Comparison of ENCODE assay signal across 1 cellular context in the genomic region with DNA sequence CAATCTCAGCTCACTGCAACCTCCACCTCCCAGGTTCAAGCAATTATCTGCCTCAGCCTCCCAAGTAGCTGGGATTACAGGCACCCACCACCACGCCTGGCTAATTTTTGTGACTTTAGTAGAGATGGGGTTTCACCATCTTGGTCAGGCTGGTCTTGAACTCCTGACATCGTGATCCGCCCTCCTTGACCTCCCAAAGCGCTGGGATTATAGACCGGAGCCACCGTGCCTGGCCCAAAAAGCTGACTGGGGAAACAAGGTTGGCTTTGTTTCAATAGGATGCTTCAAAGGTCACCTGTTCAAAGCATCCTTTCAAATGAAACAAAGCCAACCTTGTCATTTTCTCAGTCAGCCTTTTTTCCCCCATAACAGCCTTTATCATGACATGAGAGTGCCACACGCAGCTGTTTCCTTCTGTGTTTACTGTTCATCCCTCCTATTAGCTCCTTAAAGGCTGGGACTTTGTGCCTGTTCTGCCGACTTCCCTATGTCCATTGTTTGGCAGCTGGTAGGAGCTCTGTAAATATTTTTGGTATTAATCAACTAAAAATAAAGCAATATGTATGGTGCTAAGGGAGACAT.
TF ChIP-seq lines count a peak whose summit lies in the region.

No MANE protein-coding gene starts in this region.

TF ChIP-seq in HepG2, 621 proteins besides CTCF, POLR2A, EP300 and RAD21 (continues in another document):
- no peak for TF ChIP-seq ZFP90 (CRISPR knock-in tag; IDR thresholded peaks at IDR 0.05; ENCODE audit: borderline replicate concordance)
- no peak for TF ChIP-seq NKX3-1 (CRISPR knock-in tag; IDR thresholded peaks at IDR 0.05)
- TF ChIP-seq CREM (IDR thresholded peaks at IDR 0.05): peak; percentile 60; the same call in 1 of the 2 replicates
- no peak for TF ChIP-seq CREM (CRISPR knock-in tag; IDR thresholded peaks at IDR 0.05)
- peak; percentile 41 for TF ChIP-seq FOXA3 (CRISPR knock-in tag; IDR thresholded peaks at IDR 0.05)
- no peak for TF ChIP-seq MTA1 (CRISPR knock-in tag; IDR thresholded peaks at IDR 0.05; ENCODE audit: borderline replicate concordance)
- no peak for TF ChIP-seq ZFP36 (IDR thresholded peaks at IDR 0.05; ENCODE audit: borderline replicate concordance, low read depth, low read length, partially characterized antibody)
- TF ChIP-seq, protein P1, sequence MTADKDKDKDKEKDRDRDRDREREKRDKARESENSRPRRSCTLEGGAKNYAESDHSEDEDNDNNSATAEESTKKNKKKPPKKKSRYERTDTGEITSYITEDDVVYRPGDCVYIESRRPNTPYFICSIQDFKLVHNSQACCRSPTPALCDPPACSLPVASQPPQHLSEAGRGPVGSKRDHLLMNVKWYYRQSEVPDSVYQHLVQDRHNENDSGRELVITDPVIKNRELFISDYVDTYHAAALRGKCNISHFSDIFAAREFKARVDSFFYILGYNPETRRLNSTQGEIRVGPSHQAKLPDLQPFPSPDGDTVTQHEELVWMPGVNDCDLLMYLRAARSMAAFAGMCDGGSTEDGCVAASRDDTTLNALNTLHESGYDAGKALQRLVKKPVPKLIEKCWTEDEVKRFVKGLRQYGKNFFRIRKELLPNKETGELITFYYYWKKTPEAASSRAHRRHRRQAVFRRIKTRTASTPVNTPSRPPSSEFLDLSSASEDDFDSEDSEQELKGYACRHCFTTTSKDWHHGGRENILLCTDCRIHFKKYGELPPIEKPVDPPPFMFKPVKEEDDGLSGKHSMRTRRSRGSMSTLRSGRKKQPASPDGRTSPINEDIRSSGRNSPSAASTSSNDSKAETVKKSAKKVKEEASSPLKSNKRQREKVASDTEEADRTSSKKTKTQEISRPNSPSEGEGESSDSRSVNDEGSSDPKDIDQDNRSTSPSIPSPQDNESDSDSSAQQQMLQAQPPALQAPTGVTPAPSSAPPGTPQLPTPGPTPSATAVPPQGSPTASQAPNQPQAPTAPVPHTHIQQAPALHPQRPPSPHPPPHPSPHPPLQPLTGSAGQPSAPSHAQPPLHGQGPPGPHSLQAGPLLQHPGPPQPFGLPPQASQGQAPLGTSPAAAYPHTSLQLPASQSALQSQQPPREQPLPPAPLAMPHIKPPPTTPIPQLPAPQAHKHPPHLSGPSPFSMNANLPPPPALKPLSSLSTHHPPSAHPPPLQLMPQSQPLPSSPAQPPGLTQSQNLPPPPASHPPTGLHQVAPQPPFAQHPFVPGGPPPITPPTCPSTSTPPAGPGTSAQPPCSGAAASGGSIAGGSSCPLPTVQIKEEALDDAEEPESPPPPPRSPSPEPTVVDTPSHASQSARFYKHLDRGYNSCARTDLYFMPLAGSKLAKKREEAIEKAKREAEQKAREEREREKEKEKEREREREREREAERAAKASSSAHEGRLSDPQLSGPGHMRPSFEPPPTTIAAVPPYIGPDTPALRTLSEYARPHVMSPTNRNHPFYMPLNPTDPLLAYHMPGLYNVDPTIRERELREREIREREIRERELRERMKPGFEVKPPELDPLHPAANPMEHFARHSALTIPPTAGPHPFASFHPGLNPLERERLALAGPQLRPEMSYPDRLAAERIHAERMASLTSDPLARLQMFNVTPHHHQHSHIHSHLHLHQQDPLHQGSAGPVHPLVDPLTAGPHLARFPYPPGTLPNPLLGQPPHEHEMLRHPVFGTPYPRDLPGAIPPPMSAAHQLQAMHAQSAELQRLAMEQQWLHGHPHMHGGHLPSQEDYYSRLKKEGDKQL (CRISPR knock-in tag; IDR thresholded peaks at IDR 0.05; ENCODE audit: low read depth): no peak
- TF ChIP-seq ZFP41 (CRISPR knock-in tag; IDR thresholded peaks at IDR 0.05; ENCODE audit: borderline replicate concordance): no peak
- TF ChIP-seq, protein P2, sequence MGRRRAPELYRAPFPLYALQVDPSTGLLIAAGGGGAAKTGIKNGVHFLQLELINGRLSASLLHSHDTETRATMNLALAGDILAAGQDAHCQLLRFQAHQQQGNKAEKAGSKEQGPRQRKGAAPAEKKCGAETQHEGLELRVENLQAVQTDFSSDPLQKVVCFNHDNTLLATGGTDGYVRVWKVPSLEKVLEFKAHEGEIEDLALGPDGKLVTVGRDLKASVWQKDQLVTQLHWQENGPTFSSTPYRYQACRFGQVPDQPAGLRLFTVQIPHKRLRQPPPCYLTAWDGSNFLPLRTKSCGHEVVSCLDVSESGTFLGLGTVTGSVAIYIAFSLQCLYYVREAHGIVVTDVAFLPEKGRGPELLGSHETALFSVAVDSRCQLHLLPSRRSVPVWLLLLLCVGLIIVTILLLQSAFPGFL (CRISPR knock-in tag; IDR thresholded peaks at IDR 0.05): no peak
- no peak for TF ChIP-seq SP5 (CRISPR knock-in tag; IDR thresholded peaks at IDR 0.05; ENCODE audit: borderline replicate concordance, low read depth)
- TF ChIP-seq ZNF235 (CRISPR knock-in tag; IDR thresholded peaks at IDR 0.05; ENCODE audit: borderline replicate concordance): no peak
- TF ChIP-seq ZNF30 (CRISPR knock-in tag; IDR thresholded peaks at IDR 0.05): no peak
- no peak for TF ChIP-seq SALL2 (CRISPR knock-in tag; IDR thresholded peaks at IDR 0.05)
- no peak for TF ChIP-seq ZNF772 (CRISPR knock-in tag; IDR thresholded peaks at IDR 0.05)
- TF ChIP-seq PRMT3 (CRISPR knock-in tag; IDR thresholded peaks at IDR 0.05; ENCODE audit: borderline replicate concordance, low read depth): no peak
- peak; percentile 65 for TF ChIP-seq NCOA2 (CRISPR knock-in tag; IDR thresholded peaks at IDR 0.05)
- TF ChIP-seq, protein P3, sequence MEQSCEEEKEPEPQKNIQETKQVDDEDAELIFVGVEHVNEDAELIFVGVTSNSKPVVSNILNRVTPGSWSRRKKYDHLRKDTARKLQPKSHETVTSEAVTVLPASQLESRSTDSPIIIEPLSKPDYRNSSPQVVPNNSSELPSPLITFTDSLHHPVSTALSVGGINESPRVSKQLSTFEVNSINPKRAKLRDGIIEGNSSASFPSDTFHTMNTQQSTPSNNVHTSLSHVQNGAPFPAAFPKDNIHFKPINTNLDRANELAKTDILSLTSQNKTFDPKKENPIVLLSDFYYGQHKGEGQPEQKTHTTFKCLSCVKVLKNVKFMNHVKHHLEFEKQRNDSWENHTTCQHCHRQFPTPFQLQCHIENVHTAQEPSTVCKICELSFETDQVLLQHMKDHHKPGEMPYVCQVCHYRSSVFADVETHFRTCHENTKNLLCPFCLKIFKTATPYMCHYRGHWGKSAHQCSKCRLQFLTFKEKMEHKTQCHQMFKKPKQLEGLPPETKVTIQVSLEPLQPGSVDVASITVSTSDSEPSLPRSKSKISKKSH (CRISPR knock-in tag; IDR thresholded peaks at IDR 0.05; ENCODE audit: borderline replicate concordance): no peak
- TF ChIP-seq CHD4 (IDR thresholded peaks at IDR 0.05; ENCODE audit: borderline replicate concordance, low read length): no peak
- TF ChIP-seq, protein P4, sequence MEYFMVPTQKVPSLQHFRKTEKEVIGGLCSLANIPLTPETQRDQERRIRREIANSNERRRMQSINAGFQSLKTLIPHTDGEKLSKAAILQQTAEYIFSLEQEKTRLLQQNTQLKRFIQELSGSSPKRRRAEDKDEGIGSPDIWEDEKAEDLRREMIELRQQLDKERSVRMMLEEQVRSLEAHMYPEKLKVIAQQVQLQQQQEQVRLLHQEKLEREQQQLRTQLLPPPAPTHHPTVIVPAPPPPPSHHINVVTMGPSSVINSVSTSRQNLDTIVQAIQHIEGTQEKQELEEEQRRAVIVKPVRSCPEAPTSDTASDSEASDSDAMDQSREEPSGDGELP (IDR thresholded peaks at IDR 0.05; ENCODE audit: borderline replicate concordance, low read depth): peak; percentile 80
- TF ChIP-seq NFIC (IDR thresholded peaks at IDR 0.05; ENCODE audit: low read length): 0 out of 2 replicates have a peak, but pooled peaks have one; percentile 29
- TF ChIP-seq ZNF34 (CRISPR knock-in tag; IDR thresholded peaks at IDR 0.05; ENCODE audit: borderline replicate concordance): no peak
- no peak for TF ChIP-seq MBNL3 (CRISPR knock-in tag; conservative IDR thresholded peaks at IDR 0.05)
- TF ChIP-seq SRF (IDR thresholded peaks at IDR 0.05; ENCODE audit: low read depth, low read length): no peak
- peak; percentile 74 for TF ChIP-seq NR2F6 (IDR thresholded peaks at IDR 0.05)
- TF ChIP-seq NR2F6 (CRISPR knock-in tag; IDR thresholded peaks at IDR 0.05): peak; percentile 69
- TF ChIP-seq ELF4 (CRISPR knock-in tag; IDR thresholded peaks at IDR 0.05; ENCODE audit: borderline replicate concordance): no peak
- TF ChIP-seq ZNF121 (CRISPR knock-in tag; IDR thresholded peaks at IDR 0.05): no peak
- TF ChIP-seq ETV5 (CRISPR knock-in tag; IDR thresholded peaks at IDR 0.05; ENCODE audit: borderline replicate concordance): no peak
- TF ChIP-seq RARG (CRISPR knock-in tag; IDR thresholded peaks at IDR 0.05; ENCODE audit: low read depth): no peak
- TF ChIP-seq, protein P5, sequence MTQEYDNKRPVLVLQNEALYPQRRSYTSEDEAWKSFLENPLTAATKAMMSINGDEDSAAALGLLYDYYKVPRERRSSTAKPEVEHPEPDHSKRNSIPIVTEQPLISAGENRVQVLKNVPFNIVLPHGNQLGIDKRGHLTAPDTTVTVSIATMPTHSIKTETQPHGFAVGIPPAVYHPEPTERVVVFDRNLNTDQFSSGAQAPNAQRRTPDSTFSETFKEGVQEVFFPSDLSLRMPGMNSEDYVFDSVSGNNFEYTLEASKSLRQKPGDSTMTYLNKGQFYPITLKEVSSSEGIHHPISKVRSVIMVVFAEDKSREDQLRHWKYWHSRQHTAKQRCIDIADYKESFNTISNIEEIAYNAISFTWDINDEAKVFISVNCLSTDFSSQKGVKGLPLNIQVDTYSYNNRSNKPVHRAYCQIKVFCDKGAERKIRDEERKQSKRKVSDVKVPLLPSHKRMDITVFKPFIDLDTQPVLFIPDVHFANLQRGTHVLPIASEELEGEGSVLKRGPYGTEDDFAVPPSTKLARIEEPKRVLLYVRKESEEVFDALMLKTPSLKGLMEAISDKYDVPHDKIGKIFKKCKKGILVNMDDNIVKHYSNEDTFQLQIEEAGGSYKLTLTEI (CRISPR knock-in tag; conservative IDR thresholded peaks at IDR 0.05): no peak
- TF ChIP-seq, protein P6, sequence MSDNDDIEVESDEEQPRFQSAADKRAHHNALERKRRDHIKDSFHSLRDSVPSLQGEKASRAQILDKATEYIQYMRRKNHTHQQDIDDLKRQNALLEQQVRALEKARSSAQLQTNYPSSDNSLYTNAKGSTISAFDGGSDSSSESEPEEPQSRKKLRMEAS (IDR thresholded peaks at IDR 0.05): no peak
- no peak for TF ChIP-seq ZMYM4 (CRISPR knock-in tag; IDR thresholded peaks at IDR 0.05)
- TF ChIP-seq TBP (CRISPR knock-in tag; IDR thresholded peaks at IDR 0.05): no peak
- TF ChIP-seq, protein P7, sequence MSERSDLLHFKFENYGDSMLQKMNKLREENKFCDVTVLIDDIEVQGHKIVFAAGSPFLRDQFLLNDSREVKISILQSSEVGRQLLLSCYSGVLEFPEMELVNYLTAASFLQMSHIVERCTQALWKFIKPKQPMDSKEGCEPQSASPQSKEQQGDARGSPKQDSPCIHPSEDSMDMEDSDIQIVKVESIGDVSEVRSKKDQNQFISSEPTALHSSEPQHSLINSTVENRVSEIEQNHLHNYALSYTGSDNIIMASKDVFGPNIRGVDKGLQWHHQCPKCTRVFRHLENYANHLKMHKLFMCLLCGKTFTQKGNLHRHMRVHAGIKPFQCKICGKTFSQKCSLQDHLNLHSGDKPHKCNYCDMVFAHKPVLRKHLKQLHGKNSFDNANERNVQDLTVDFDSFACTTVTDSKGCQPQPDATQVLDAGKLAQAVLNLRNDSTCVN (CRISPR knock-in tag; IDR thresholded peaks at IDR 0.05; ENCODE audit: borderline replicate concordance): no peak
- TF ChIP-seq, protein P8, sequence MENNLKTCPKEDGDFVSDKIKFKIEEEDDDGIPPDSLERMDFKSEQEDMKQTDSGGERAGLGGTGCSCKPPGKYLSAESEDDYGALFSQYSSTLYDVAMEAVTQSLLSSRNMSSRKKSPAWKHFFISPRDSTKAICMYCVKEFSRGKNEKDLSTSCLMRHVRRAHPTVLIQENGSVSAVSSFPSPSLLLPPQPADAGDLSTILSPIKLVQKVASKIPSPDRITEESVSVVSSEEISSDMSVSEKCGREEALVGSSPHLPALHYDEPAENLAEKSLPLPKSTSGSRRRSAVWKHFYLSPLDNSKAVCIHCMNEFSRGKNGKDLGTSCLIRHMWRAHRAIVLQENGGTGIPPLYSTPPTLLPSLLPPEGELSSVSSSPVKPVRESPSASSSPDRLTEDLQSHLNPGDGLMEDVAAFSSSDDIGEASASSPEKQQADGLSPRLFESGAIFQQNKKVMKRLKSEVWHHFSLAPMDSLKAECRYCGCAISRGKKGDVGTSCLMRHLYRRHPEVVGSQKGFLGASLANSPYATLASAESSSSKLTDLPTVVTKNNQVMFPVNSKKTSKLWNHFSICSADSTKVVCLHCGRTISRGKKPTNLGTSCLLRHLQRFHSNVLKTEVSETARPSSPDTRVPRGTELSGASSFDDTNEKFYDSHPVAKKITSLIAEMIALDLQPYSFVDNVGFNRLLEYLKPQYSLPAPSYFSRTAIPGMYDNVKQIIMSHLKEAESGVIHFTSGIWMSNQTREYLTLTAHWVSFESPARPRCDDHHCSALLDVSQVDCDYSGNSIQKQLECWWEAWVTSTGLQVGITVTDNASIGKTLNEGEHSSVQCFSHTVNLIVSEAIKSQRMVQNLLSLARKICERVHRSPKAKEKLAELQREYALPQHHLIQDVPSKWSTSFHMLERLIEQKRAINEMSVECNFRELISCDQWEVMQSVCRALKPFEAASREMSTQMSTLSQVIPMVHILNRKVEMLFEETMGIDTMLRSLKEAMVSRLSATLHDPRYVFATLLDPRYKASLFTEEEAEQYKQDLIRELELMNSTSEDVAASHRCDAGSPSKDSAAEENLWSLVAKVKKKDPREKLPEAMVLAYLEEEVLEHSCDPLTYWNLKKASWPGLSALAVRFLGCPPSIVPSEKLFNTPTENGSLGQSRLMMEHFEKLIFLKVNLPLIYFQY (CRISPR knock-in tag; IDR thresholded peaks at IDR 0.05; ENCODE audit: borderline replicate concordance): no peak
- no peak for TF ChIP-seq ZNF605 (CRISPR knock-in tag; IDR thresholded peaks at IDR 0.05)
- TF ChIP-seq, protein P9, sequence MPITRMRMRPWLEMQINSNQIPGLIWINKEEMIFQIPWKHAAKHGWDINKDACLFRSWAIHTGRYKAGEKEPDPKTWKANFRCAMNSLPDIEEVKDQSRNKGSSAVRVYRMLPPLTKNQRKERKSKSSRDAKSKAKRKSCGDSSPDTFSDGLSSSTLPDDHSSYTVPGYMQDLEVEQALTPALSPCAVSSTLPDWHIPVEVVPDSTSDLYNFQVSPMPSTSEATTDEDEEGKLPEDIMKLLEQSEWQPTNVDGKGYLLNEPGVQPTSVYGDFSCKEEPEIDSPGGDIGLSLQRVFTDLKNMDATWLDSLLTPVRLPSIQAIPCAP (CRISPR knock-in tag; IDR thresholded peaks at IDR 0.05; ENCODE audit: low read depth): no peak
